In genomic region chr3:189272500-189273119, GRCh38 we compare ENCODE assay signal across 9 cellular contexts.
DNase-seq lines count a peak whose midpoint lies in the region; ATAC-seq and TF ChIP-seq lines count a peak whose summit lies in the region.
"Had no signal": no experiment of that assay in that cellular context is flagged by ENCODE, and none has a peak within 500 bp of the region (broad histone marks: within the 10 kb centered on the region; RNA-seq: fewer than 3 reads in every experiment).

No MANE protein-coding gene starts in this region.

- peak overlapping the region; percentile 76 for H3K27ac ChIP-seq in smooth muscle cell (ENCODE audit: low read depth)

- no peaks in the 10 kb centered on the region for H3K79me2 ChIP-seq in smooth muscle cell (ENCODE audit: low read depth)

- peak; percentile 45 for TF ChIP-seq CTCF in astrocyte of the cerebellum (IDR thresholded peaks at IDR 0.05; ENCODE audit: low read depth, low read length, missing control alignments)
- TF ChIP-seq CTCF in smooth muscle cell (IDR thresholded peaks at IDR 0.05; ENCODE audit: borderline replicate concordance, insufficient read depth, poor library complexity, severe bottlenecking): peak; percentile 55

- peaks cover 0 to 8% of the 10 kb centered on the region in 2 donors for H3K4me1 Mint-ChIP-seq in effector memory CD8-positive, alpha-beta T cell (ENCODE audit: low read depth in 2 of 2)

- H3K36me3 ChIP-seq in smooth muscle cell (ENCODE audit: low read depth): no peaks in the 10 kb centered on the region

- H3K9ac ChIP-seq in smooth muscle cell (ENCODE audit: low read depth): no peak overlapping the region

- H3K27me3 Mint-ChIP-seq in effector memory CD8-positive, alpha-beta T cell: no peaks in the 10 kb centered on the region

- no peaks in the 10 kb centered on the region for H3K9me3 ChIP-seq in smooth muscle cell (replicated peaks; ENCODE audit: low read depth)

- H3K4me2 ChIP-seq in smooth muscle cell: no peak overlapping the region

- H3K27me3 ChIP-seq in smooth muscle cell (ENCODE audit: low read depth): no peaks in the 10 kb centered on the region

- no peaks in the 10 kb centered on the region for H3K36me3 Mint-ChIP-seq in effector memory CD8-positive, alpha-beta T cell (ENCODE audit: insufficient read depth)
- H3K36me3 Mint-ChIP-seq: memory B cell had no signal

- no peaks in the 10 kb centered on the region for H4K20me1 ChIP-seq in smooth muscle cell (ENCODE audit: low read depth)

- H3K4me3 ChIP-seq in astrocyte of the cerebellum (ENCODE audit: low read depth, low read length): no peak overlapping the region
- H3K4me3 ChIP-seq in smooth muscle cell: no peak overlapping the region

- DNase-seq in SKM-1 treated with dmso at 0.1 percent for 144 hours (lab: John Stamatoyannopoulos, UW; ENCODE audit: unreplicated experiment): peak; percentile 18
- no peak for DNase-seq in SKM-1 (lab: John Stamatoyannopoulos, UW; ENCODE audit: unreplicated experiment)
- peak; percentile 99 for DNase-seq in NCI-H146 treated with DMSO at 0.1 percent for 48 hours (lab: John Stamatoyannopoulos, UW; ENCODE audit: unreplicated experiment)
- DNase-seq in astrocyte of the cerebellum (ENCODE audit: low read depth): no peak
- no peak for DNase-seq in smooth muscle cell (lab: John Stamatoyannopoulos, UW; ENCODE audit: unreplicated experiment)
- DNase-seq in effector memory CD8-positive, alpha-beta T cell: no peak

- H3K9me3 Mint-ChIP-seq in effector memory CD8-positive, alpha-beta T cell: no peaks in the 10 kb centered on the region
- H3K9me3 Mint-ChIP-seq: memory B cell had no signal

- WGBS in smooth muscle cell (ENCODE audit: low lambda C conversion rate): 47% methylated on average over 4 of the region's 4 CpGs

- no peak for ATAC-seq in effector memory CD8-positive, alpha-beta T cell (replicated peaks)
- ATAC-seq in GM18909 (IDR thresholded peaks at IDR 0.05; ENCODE audit: poor library complexity, unreplicated experiment) (no peak), GM18519 (IDR thresholded peaks at IDR 0.05; ENCODE audit: low FRiP score, unreplicated experiment) (no peak)

- H3K27ac Mint-ChIP-seq in effector memory CD8-positive, alpha-beta T cell: peak overlapping the region in 1 of 2 donors; percentile 20
- H3K27ac Mint-ChIP-seq: memory B cell had no signal

- no peaks in the 10 kb centered on the region for H3K4me1 ChIP-seq in smooth muscle cell (ENCODE audit: low read depth)

- no peak overlapping the region for H2AFZ ChIP-seq in smooth muscle cell (ENCODE audit: low read depth)

- H3K4me3 Mint-ChIP-seq in effector memory CD8-positive, alpha-beta T cell: no peak overlapping the region
- H3K4me3 Mint-ChIP-seq: memory B cell had no signal

- in situ Hi-C loops in astrocyte of the cerebellum (cut with HindIII; ENCODE audit: low sequenced_read_pairs): no loop called here

- peaks cover 15% of the 10 kb centered on the region for H3F3A ChIP-seq in smooth muscle cell (ENCODE audit: low read depth)

Comparison
In these comparisons a context has a peak if more than half of its experiments do, and no peak if none do; other contexts are left out.
1. DNase-seq: peak in SKM-1 treated with dmso at 0.1 percent for 144 hours (single experiment) and NCI-H146 treated with DMSO at 0.1 percent for 48 hours (single experiment); none in SKM-1 (single experiment), astrocyte of the cerebellum (single experiment), smooth muscle cell (single experiment) and effector memory CD8-positive, alpha-beta T cell (0 of 3).